In the genomic region with DNA sequence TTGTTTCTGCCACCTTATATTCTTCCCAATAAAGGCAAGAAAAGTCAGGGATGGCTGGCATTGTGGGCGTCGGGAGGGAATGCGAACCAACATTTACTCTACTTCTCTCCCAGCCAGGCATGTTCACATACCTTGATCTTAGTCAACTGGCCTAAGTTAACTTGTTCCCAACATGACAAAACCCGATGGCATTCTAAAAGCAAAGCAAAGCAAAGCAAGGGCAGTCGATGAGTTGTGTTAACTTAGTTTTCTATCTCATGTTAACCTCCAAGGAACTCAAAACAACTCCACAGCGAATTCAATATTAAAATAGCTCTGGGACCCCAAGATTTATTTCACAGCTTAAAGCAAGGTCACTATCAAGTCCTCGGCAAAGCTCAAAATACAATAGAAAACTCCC, we compare ENCODE assay signal across 8 cellular contexts. TPM values are rescaled to one million over a fixed set of nuclear protein-coding genes. Genes with fewer than 3 reads are reported as not detected.
A peak's percentile ranks its signal among the peaks of the same experiment; 100 is the strongest.
DNase-seq lines count a peak whose midpoint lies in the region; ATAC-seq, FAIRE-seq and TF ChIP-seq lines count a peak whose summit lies in the region.

No MANE protein-coding gene starts in this region.

- H3K4me3 Mint-ChIP-seq in naive B cell = peak overlapping the region; percentile 86 to 96 (median 92)

- H3K9me3 Mint-ChIP-seq in naive B cell = no peaks in the 10 kb centered on the region

- DNase-seq in AG10803 (ENCODE audit: low read depth) (no peak), cardiac fibroblast (ENCODE audit: low read depth in 2 of 2) (peak in 1 of 2 donors; percentile 36), naive B cell (no peak), GM19239 (ENCODE audit: insufficient read length, low spot score) (no peak), Ammon's horn (ENCODE audit: low spot score) (no peak), DMS153 (lab: John Stamatoyannopoulos, UW) (no peak)
- no peak for DNase-seq in Jurkat, Clone E6-1 (ENCODE audit: low read depth, low spot score)

- H3K4me3 ChIP-seq in AG10803 (ENCODE audit: low read length) (peak overlapping the region; percentile 80), cardiac fibroblast (replicated peaks in 1 of 2; ENCODE audit: low read depth in 2 of 2, low read length in 2 of 2) (peak overlapping the region; percentile 81 to 92)
- peak overlapping the region; percentile 78 for H3K4me3 ChIP-seq in Jurkat, Clone E6-1 (ENCODE audit: low read length)

- no peak for ATAC-seq in naive B cell (ENCODE audit: low read depth in 2 of 2)
- ATAC-seq in GM21515 (IDR thresholded peaks at IDR 0.05; ENCODE audit: unreplicated experiment) = no peak

- FAIRE-seq in GM19239 (lab: Jason Lieb, UNC) = no peak

- H3K27ac Mint-ChIP-seq in naive B cell = peak overlapping the region in 5 of 6 donors; percentile 53 to 99 (median 92)

- peaks cover 34 to 63% (median 57%) of the 10 kb centered on the region in 3 donors for H3K4me1 Mint-ChIP-seq in naive B cell

- H3K36me3 Mint-ChIP-seq in naive B cell = no peaks in the 10 kb centered on the region

- TF ChIP-seq CTCF in AG10803 (conservative IDR thresholded peaks at IDR 0.05; ENCODE audit: low read length) (no peak), cardiac fibroblast (IDR thresholded peaks at IDR 0.05; ENCODE audit: low read depth, low read length) (no peak)

- H3K27me3 Mint-ChIP-seq in naive B cell = no peaks in the 10 kb centered on the region

RNA-seq across cellular contexts. Expression of gene CCNY, which starts 1.2 kb away (rescaled TPM):
- 43.3 TPM for polyA plus RNA-seq in Jurkat, Clone E6-1 (2012; ENCODE audit: insufficient read depth, insufficient read length)
- polyA plus RNA-seq in naive B cell (ENCODE audit: low read depth in 6 of 6) = 10 to 100 TPM in 5 of 6 donors, 1 to 10 TPM in 1; 9.4 to 27.7 (median 13.6) TPM
